Comparison of ENCODE assay signal across 1 cellular context in the genomic region with DNA sequence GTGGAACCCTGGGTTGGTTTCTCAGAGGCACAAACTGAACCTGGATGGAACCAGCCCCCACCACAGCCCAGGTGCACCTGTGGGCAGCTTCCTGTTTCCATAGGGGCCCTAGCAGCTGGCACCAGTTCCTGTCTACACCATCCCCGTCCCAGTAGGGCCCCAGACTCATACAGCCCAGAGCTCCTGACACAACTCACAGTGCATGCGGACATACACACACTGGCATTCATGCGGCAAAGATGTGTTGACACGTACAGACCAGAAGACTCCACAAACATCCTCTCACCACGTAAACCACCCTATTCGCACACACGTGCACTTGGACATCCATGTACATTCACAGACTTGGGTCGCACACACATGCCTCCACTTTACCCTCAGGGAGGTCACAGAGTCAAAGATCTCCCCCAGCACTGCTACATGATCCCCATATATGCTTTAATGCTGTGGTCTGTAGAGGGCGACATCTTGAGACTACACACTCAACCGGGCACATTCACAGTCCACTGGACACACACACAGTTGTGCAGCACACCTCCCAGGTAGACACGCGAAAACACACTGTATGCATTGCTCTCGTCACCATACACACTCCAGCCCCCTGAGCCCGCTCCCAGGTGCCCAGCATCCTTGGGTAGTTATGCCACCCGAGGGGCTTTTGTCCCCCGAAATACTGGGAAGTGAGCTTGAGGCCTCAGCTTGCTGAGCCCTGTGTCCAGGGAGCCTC.
A peak's percentile ranks its signal among the peaks of the same experiment; 100 is the strongest.
TF ChIP-seq lines count a peak whose summit lies in the region.

No MANE protein-coding gene starts in this region.

TF ChIP-seq in GM12878, 131 proteins besides CTCF, POLR2A, EP300 and RAD21 (continued from another document and continues in another):
- no peak for TF ChIP-seq MYC (IDR thresholded peaks at IDR 0.05; ENCODE audit: insufficient read depth, insufficient read length, insufficient replicate concordance, low read length, severe bottlenecking)
- no peak for TF ChIP-seq ATF3 (IDR thresholded peaks at IDR 0.05; ENCODE audit: borderline replicate concordance, extremely low read depth, low read depth, low read length)
- TF ChIP-seq CREM (IDR thresholded peaks at IDR 0.05; ENCODE audit: low read depth): peak; percentile 9; the same call in 1 of the 2 replicates
- no peak for TF ChIP-seq SREBF1 (IDR thresholded peaks at IDR 0.05; ENCODE audit: low read length)
- TF ChIP-seq PRDM15 (CRISPR knock-in tag; IDR thresholded peaks at IDR 0.05): no peak
- no peak for TF ChIP-seq E2F4 (IDR thresholded peaks at IDR 0.05; ENCODE audit: low read depth, low read length)
- peak; percentile 64 for TF ChIP-seq MAX (IDR thresholded peaks at IDR 0.05; ENCODE audit: low read depth, low read length)
- TF ChIP-seq CBX5 (IDR thresholded peaks at IDR 0.05; ENCODE audit: low read depth): no peak
- TF ChIP-seq ZNF687 (IDR thresholded peaks at IDR 0.05): peak; percentile 67; the same call in 1 of the 2 replicates
- TF ChIP-seq TCF12 (IDR thresholded peaks at IDR 0.05; ENCODE audit: low read depth, low read length): peak; percentile 98
- TF ChIP-seq ZSCAN29 (IDR thresholded peaks at IDR 0.05): peak; percentile 62
- no peak for TF ChIP-seq RELA (IDR thresholded peaks at IDR 0.05; ENCODE audit: borderline replicate concordance, partially characterized antibody)
- TF ChIP-seq RFX5 (IDR thresholded peaks at IDR 0.05; ENCODE audit: low read depth, low read length): no peak
- TF ChIP-seq PML (IDR thresholded peaks at IDR 0.05; ENCODE audit: low read length): no peak
- TF ChIP-seq, protein P1, sequence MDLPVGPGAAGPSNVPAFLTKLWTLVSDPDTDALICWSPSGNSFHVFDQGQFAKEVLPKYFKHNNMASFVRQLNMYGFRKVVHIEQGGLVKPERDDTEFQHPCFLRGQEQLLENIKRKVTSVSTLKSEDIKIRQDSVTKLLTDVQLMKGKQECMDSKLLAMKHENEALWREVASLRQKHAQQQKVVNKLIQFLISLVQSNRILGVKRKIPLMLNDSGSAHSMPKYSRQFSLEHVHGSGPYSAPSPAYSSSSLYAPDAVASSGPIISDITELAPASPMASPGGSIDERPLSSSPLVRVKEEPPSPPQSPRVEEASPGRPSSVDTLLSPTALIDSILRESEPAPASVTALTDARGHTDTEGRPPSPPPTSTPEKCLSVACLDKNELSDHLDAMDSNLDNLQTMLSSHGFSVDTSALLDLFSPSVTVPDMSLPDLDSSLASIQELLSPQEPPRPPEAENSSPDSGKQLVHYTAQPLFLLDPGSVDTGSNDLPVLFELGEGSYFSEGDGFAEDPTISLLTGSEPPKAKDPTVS (IDR thresholded peaks at IDR 0.05; ENCODE audit: low read depth, low read length): no peak
- no peak for TF ChIP-seq JUNB (IDR thresholded peaks at IDR 0.05)
- TF ChIP-seq SIX5 (IDR thresholded peaks at IDR 0.05; ENCODE audit: low read depth, low read length, severe bottlenecking): no peak
- TF ChIP-seq SREBF2 (IDR thresholded peaks at IDR 0.05; ENCODE audit: low read length): no peak
- no peak for TF ChIP-seq SUPT20H (IDR thresholded peaks at IDR 0.05; ENCODE audit: borderline replicate concordance, control insufficient read depth, low read depth, low read length)
- no peak for TF ChIP-seq HDAC2 (IDR thresholded peaks at IDR 0.05)
- TF ChIP-seq SP1 (IDR thresholded peaks at IDR 0.05; ENCODE audit: low read depth, low read length): no peak
- TF ChIP-seq, protein P2, sequence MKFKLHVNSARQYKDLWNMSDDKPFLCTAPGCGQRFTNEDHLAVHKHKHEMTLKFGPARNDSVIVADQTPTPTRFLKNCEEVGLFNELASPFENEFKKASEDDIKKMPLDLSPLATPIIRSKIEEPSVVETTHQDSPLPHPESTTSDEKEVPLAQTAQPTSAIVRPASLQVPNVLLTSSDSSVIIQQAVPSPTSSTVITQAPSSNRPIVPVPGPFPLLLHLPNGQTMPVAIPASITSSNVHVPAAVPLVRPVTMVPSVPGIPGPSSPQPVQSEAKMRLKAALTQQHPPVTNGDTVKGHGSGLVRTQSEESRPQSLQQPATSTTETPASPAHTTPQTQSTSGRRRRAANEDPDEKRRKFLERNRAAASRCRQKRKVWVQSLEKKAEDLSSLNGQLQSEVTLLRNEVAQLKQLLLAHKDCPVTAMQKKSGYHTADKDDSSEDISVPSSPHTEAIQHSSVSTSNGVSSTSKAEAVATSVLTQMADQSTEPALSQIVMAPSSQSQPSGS (IDR thresholded peaks at IDR 0.05; ENCODE audit: low read length): no peak
- TF ChIP-seq MYB (IDR thresholded peaks at IDR 0.05; ENCODE audit: borderline replicate concordance, low read depth, low read length): no peak
- TF ChIP-seq ESRRA (IDR thresholded peaks at IDR 0.05; ENCODE audit: low read length): no peak
- TF ChIP-seq IKZF2 (IDR thresholded peaks at IDR 0.05): peak; percentile 84 to 92
- 0 out of 2 replicates have a peak, but pooled peaks have one; percentile 42 for TF ChIP-seq SMAD5 (IDR thresholded peaks at IDR 0.05; ENCODE audit: low read depth)
- 0 out of 2 replicates have a peak, but pooled peaks have one; percentile 36 for TF ChIP-seq POLR2AphosphoS2 (IDR thresholded peaks at IDR 0.05; ENCODE audit: low read depth, low read length)
- TF ChIP-seq KAT2A (conservative IDR thresholded peaks at IDR 0.05; ENCODE audit: control insufficient read depth, low read depth, low read length): no peak
- peak; percentile 38; the same call in 1 of the 2 replicates for TF ChIP-seq SMC3 (IDR thresholded peaks at IDR 0.05; ENCODE audit: borderline replicate concordance, low read length)
- TF ChIP-seq MTA3 (IDR thresholded peaks at IDR 0.05; ENCODE audit: borderline replicate concordance, low read length): no peak
- TF ChIP-seq CREB1 (IDR thresholded peaks at IDR 0.05; ENCODE audit: low read depth): no peak
- no peak for TF ChIP-seq ASH2L (IDR thresholded peaks at IDR 0.05; ENCODE audit: borderline replicate concordance, low read depth)
- no peak; the same call in 1 of the 2 replicates for TF ChIP-seq MTA2 (IDR thresholded peaks at IDR 0.05; ENCODE audit: low read depth)
- TF ChIP-seq KDM1A (IDR thresholded peaks at IDR 0.05; ENCODE audit: borderline replicate concordance): no peak
- TF ChIP-seq RB1 (IDR thresholded peaks at IDR 0.05; ENCODE audit: borderline replicate concordance): no peak
- TF ChIP-seq, protein P3, sequence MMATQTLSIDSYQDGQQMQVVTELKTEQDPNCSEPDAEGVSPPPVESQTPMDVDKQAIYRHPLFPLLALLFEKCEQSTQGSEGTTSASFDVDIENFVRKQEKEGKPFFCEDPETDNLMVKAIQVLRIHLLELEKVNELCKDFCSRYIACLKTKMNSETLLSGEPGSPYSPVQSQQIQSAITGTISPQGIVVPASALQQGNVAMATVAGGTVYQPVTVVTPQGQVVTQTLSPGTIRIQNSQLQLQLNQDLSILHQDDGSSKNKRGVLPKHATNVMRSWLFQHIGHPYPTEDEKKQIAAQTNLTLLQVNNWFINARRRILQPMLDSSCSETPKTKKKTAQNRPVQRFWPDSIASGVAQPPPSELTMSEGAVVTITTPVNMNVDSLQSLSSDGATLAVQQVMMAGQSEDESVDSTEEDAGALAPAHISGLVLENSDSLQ (IDR thresholded peaks at IDR 0.05): no peak
- TF ChIP-seq CEBPB (IDR thresholded peaks at IDR 0.05; ENCODE audit: borderline replicate concordance in 1 of 2, low read depth in 2 of 2, low read length in 2 of 2): no peak
- TF ChIP-seq JUND (IDR thresholded peaks at IDR 0.05; ENCODE audit: low read depth, low read length): no peak
- no peak for TF ChIP-seq NRF1 (conservative IDR thresholded peaks at IDR 0.05; ENCODE audit: low read depth, low read length)
- no peak for TF ChIP-seq ZNF622 (IDR thresholded peaks at IDR 0.05)
- TF ChIP-seq ZBTB40 (IDR thresholded peaks at IDR 0.05; ENCODE audit: borderline replicate concordance): no peak
- TF ChIP-seq MEF2B (IDR thresholded peaks at IDR 0.05; ENCODE audit: partially characterized antibody, poor library complexity, severe bottlenecking): no peak
- peak; percentile 62; the same call in 1 of the 2 replicates for TF ChIP-seq PAX5 (IDR thresholded peaks at IDR 0.05; ENCODE audit: borderline replicate concordance, low read depth, low read length)
